Comparison of ENCODE assay signal across 15 cellular contexts in the genomic region with DNA sequence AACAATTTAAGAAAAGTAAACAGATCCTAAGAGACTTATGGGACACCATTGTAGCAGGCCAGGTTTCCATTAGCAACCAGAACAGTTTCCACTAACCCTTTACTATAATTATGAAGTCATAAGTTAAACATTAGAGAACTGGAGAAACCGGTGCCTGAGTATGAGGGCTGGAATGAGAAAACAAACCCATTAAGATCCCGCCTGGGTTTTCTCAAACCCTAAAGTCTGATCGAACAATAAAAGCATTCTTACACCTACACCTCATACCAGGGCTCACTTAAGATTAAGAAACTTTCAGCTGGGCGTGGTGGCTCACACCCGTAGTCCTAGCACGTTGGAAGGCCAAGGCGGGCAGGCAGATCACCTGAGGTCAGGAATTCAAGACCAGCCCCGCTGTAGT. TPM values are rescaled to one million over a fixed set of nuclear protein-coding genes. Genes with fewer than 3 reads are reported as not detected.
A peak's percentile ranks its signal among the peaks of the same experiment; 100 is the strongest.
DNase-seq lines count a peak whose midpoint lies in the region; ATAC-seq and TF ChIP-seq lines count a peak whose summit lies in the region.
"Had no signal": no experiment of that assay in that cellular context is flagged by ENCODE, and none has a peak within 500 bp of the region (broad histone marks: within the 10 kb centered on the region; RNA-seq: fewer than 3 reads in every experiment).

No MANE protein-coding gene starts in this region.

- no peaks in the 10 kb centered on the region for H3K36me3 ChIP-seq in smooth muscle cell (ENCODE audit: low read depth)
- H3K36me3 ChIP-seq in gastrocnemius medialis = no peaks in the 10 kb centered on the region
- H3K36me3 ChIP-seq: BLaER1 had no signal

- H3K4me2 ChIP-seq in smooth muscle cell = no peak overlapping the region
- H3K4me2 ChIP-seq: BLaER1 had no signal

- H3K27me3 ChIP-seq in smooth muscle cell (ENCODE audit: low read depth) (no peaks in the 10 kb centered on the region), gastrocnemius medialis (no peaks in the 10 kb centered on the region)
- H3K27me3 ChIP-seq: BLaER1 had no signal

- H3K9me3 ChIP-seq in smooth muscle cell (replicated peaks; ENCODE audit: low read depth) (no peaks in the 10 kb centered on the region), gastrocnemius medialis (no peaks in the 10 kb centered on the region)

- in situ Hi-C loops in T47D (cut with HindIII; ENCODE audit: low pct_unique_long_range_greater_than_20kb, low sequenced_read_pairs) (no loop called here), gastrocnemius medialis (cut with MboI; ENCODE audit: low sequenced_read_pairs in 4 of 4) (loop anchor here in 1 of 4 donors (25.0 kb wide), 1 partner anchor 1314 kb away; a partner anchor contains a TSS)

- peak overlapping the region; percentile 91 for H3K9ac ChIP-seq in smooth muscle cell (ENCODE audit: low read depth)
- H3K9ac ChIP-seq: BLaER1 had no signal

- whole genome bisulfite sequencing in smooth muscle cell (ENCODE audit: low lambda C conversion rate) = 63% methylated on average over 8 of the region's 8 CpGs

- no peaks in the 10 kb centered on the region for H3K79me2 ChIP-seq in smooth muscle cell (ENCODE audit: low read depth)

- intact Hi-C loops in gastrocnemius medialis (cut with DNase I; ENCODE audit: low total_unique reads) = no loop called here

- no peak overlapping the region for H3K4me3 ChIP-seq in smooth muscle cell
- H3K4me3 ChIP-seq in gastrocnemius medialis = no peak overlapping the region
- H3K4me3 ChIP-seq: BLaER1 had no signal

- peaks cover 5% of the 10 kb centered on the region for H3F3A ChIP-seq in smooth muscle cell (ENCODE audit: low read depth)

- H3K4me1 ChIP-seq in smooth muscle cell (ENCODE audit: low read depth) = peaks cover 9% of the 10 kb centered on the region
- H3K4me1 ChIP-seq in gastrocnemius medialis = no peaks in the 10 kb centered on the region

- no peak for TF ChIP-seq CTCF in smooth muscle cell (IDR thresholded peaks at IDR 0.05; ENCODE audit: borderline replicate concordance, insufficient read depth, poor library complexity, severe bottlenecking)
- TF ChIP-seq CTCF in gastrocnemius medialis (IDR thresholded peaks at IDR 0.05 in 4 of 5, conservative IDR thresholded peaks at IDR 0.05 in 1 of 5) = no peak

- no peak for TF ChIP-seq POLR2A in gastrocnemius medialis (IDR thresholded peaks at IDR 0.05)

- H2AFZ ChIP-seq in smooth muscle cell (ENCODE audit: low read depth) = no peak overlapping the region

- H4K20me1 ChIP-seq in smooth muscle cell (ENCODE audit: low read depth) = no peaks in the 10 kb centered on the region
- H4K20me1 ChIP-seq: BLaER1 had no signal

- H3K27ac ChIP-seq in smooth muscle cell (ENCODE audit: low read depth) (peak overlapping the region; percentile 99), gastrocnemius medialis (no peak overlapping the region)
- H3K27ac ChIP-seq: BLaER1 had no signal

- ATAC-seq in gastrocnemius medialis = no peak
- ATAC-seq: WTC11 had no signal

- DNase-seq in HT-29 (ENCODE audit: low spot score) (peak; percentile 99), T47D (ENCODE audit: low read depth in 1 of 2, low spot score in 1 of 2) (peak; percentile 26 to 97), kidney tubule cell (ENCODE audit: low spot score) (peak; percentile 99), smooth muscle cell (lab: John Stamatoyannopoulos, UW; ENCODE audit: unreplicated experiment) (no peak), medulla oblongata (ENCODE audit: extremely low spot score) (no peak), Kasumi-1 (lab: John Stamatoyannopoulos, UW) (no peak), gastrocnemius medialis (no peak)
- no peak for DNase-seq in stimulated activated CD4-positive, alpha-beta T cell treated with anti-CD3 and anti-CD28 coated beads, Interleukin-4, amount 100 ng/mL, for 24 hours
- DNase-seq: activated CD8-positive, alpha-beta memory T cell treated with anti-CD3 and anti-CD28 coated beads, Interleukin-2, amount 50 U/mL, for 4 hours; activated naive CD8-positive, alpha-beta T cell treated with anti-CD3 and anti-CD28 coated beads, Interleukin-2, amount 10 ng/mL, durations not matched to agents 7 days and 5 days; Karpas-422; NCI-H2081; stimulated activated CD4-positive, alpha-beta T cell treated with anti-CD3 and anti-CD28 coated beads, Interleukin-1b, Interleukin-23, amount 100 ng/mL, for 48 hours had no signal

RNA-seq across cellular contexts. Expression of a gene that starts 13.7 kb away (rescaled TPM):
- total RNA-seq in HT-29 (2014; rRNA removed; shearing (Covaris generic)) = 148 and 167 TPM in 2 replicates
- total RNA-seq in smooth muscle cell (168 and 182 TPM in 2 replicates), gastrocnemius medialis (10 to 100 TPM; 50.1 to 88.1 (median 61.2) TPM)
- polyA plus RNA-seq in smooth muscle cell = 62.6 and 69.8 TPM in 2 replicates

Comparison
In these comparisons a context has a peak if more than half of its experiments do, and no peak if none do; other contexts are left out.
1. DNase-seq: peak in HT-29 (single experiment), T47D (2 of 2) and kidney tubule cell (single experiment); none in smooth muscle cell (single experiment), medulla oblongata (single experiment), Kasumi-1 (0 of 2), stimulated activated CD4-positive, alpha-beta T cell treated with anti-CD3 and anti-CD28 coated beads, Interleukin-4, amount 100 ng/mL, for 24 hours (single experiment) and gastrocnemius medialis (0 of 2).